29 cellular contexts compared by ENCODE assay signal in the genomic region with DNA sequence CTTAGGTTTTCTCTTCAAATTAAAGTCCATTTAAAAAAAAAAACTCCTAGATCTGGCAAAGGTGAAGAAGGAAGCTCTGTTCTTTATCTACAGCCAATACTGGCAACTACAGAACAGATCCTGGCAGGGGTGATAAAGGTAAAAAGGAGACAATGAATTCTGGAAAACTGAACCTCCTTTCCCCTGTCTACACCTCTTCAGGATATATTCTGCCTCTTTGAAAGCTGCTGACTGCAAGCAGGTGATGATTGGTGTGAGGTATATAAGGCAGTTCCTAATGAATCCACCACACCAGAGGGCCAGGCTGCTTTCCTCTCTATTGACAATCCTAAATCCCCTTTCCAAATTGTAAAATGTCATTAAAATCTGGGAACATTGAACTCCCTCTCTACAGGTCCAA.
"Had no signal": no experiment of that assay in that cellular context is flagged by ENCODE, and none has a peak within 500 bp of the region (broad histone marks: within the 10 kb centered on the region; RNA-seq: fewer than 3 reads in every experiment).

No MANE protein-coding gene starts in this region.

- H3K27me3 Mint-ChIP-seq: stimulated activated naive B cell treated with anti-CD40 and anti-IgM and Interleukin-4, amounts not matched to agents 10 μg/mL and 1 μg/mL and 100 μg/mL, for 72 hours had no signal

- H3K36me3 ChIP-seq: gastroesophageal sphincter, neural progenitor cell, sigmoid colon, SJSA1, suprapubic skin, tibial artery, upper lobe of right lung, WERI-Rb-1 had no signal

- H3K4me1 ChIP-seq: SJSA1, upper lobe of right lung had no signal

- H3K27ac Mint-ChIP-seq: activated naive CD4-positive, alpha-beta T cell treated with anti-CD3 and anti-CD28 coated beads for 36 hours; activated naive CD8-positive, alpha-beta T cell treated with anti-CD3 and anti-CD28 coated beads, Interleukin-2, amount 50 U/mL, for 24 hours; activated T-helper 1 cell treated with anti-CD3 and anti-CD28 coated beads, Interleukin-12 subunit alpha, Interleukin-12 subunit beta, Interleukin-2, Interleukin-4 antibody, amounts not matched to agents 30 ng/mL and 10 ng/mL and 1 ng/mL, durations not matched to agents 14 hours and 24 hours and 36 hours; immature natural killer cell; mesothelial cell of epicardium; naive thymus-derived CD4-positive, alpha-beta T cell; neural progenitor cell; stimulated activated naive B cell treated with anti-CD40 and anti-IgM and Interleukin-4, amounts not matched to agents 10 μg/mL and 1 μg/mL and 100 μg/mL, for 72 hours had no signal

- H3K4me3 ChIP-seq: gastroesophageal sphincter, neural progenitor cell, sigmoid colon, SJSA1, smooth muscle cell, suprapubic skin, tibial artery, upper lobe of right lung had no signal

- H3K36me3 Mint-ChIP-seq: mesothelial cell of epicardium; naive thymus-derived CD4-positive, alpha-beta T cell; neural progenitor cell; stimulated activated naive B cell treated with anti-CD40 and anti-IgM and Interleukin-4, amounts not matched to agents 10 μg/mL and 1 μg/mL and 100 μg/mL, for 72 hours had no signal

- DNase-seq: activated CD4-positive, alpha-beta T cell treated with anti-CD3 and anti-CD28 coated beads for 48 hours; activated CD4-positive, alpha-beta T cell treated with anti-CD3 and anti-CD28 coated beads, Interleukin-2, amount 50 U/mL, for 48 hours; activated CD8-positive, alpha-beta memory T cell treated with anti-CD3 and anti-CD28 coated beads for 24 hours; activated effector memory CD4-positive, alpha-beta T cell treated with anti-CD3 and anti-CD28 coated beads, Interleukin-2, amount 50 U/mL, for 16 hours; activated naive CD4-positive, alpha-beta T cell treated with anti-CD3 and anti-CD28 coated beads for 36 hours; activated naive CD8-positive, alpha-beta T cell treated with anti-CD3 and anti-CD28 coated beads, Interleukin-2, amount 50 U/mL, for 24 hours; amygdala; head of caudate nucleus; immature natural killer cell; kidney; occipital lobe; sigmoid colon; stimulated activated CD4-positive, alpha-beta T cell treated with anti-CD3 and anti-CD28 coated beads, Interleukin-1b, Interleukin-23, amount 100 ng/mL, for 48 hours; stimulated activated CD4-positive, alpha-beta T cell treated with anti-CD3 and anti-CD28 coated beads, Interleukin-4, amount 100 ng/mL, for 4 hours; stimulated activated CD8-positive, alpha-beta memory T cell treated with anti-CD3 and anti-CD28 coated beads, Interleukin-4, amount 100 ng/mL, for 48 hours; stimulated activated naive B cell treated with anti-CD40 and anti-IgM and Interleukin-4, amounts not matched to agents 10 μg/mL and 1 μg/mL and 100 μg/mL, for 72 hours; T-helper 1 cell; tibial artery; upper lobe of right lung; WERI-Rb-1 had no signal

- H3K27me3 ChIP-seq: gastroesophageal sphincter, neural progenitor cell, sigmoid colon, SJSA1, suprapubic skin, tibial artery, upper lobe of right lung had no signal

- H3K9me3 Mint-ChIP-seq: activated naive CD4-positive, alpha-beta T cell treated with anti-CD3 and anti-CD28 coated beads for 36 hours; activated naive CD8-positive, alpha-beta T cell treated with anti-CD3 and anti-CD28 coated beads, Interleukin-2, amount 50 U/mL, for 24 hours; activated T-helper 1 cell treated with anti-CD3 and anti-CD28 coated beads, Interleukin-12 subunit alpha, Interleukin-12 subunit beta, Interleukin-2, Interleukin-4 antibody, amounts not matched to agents 30 ng/mL and 10 ng/mL and 1 ng/mL, durations not matched to agents 14 hours and 24 hours and 36 hours; immature natural killer cell; mesothelial cell of epicardium; naive thymus-derived CD4-positive, alpha-beta T cell; neural progenitor cell; stimulated activated naive B cell treated with anti-CD40 and anti-IgM and Interleukin-4, amounts not matched to agents 10 μg/mL and 1 μg/mL and 100 μg/mL, for 72 hours had no signal

- H3K27ac ChIP-seq: neural progenitor cell, SJSA1, suprapubic skin, tibial artery, upper lobe of right lung, WERI-Rb-1 had no signal

- H3K4me1 Mint-ChIP-seq: activated naive CD8-positive, alpha-beta T cell treated with anti-CD3 and anti-CD28 coated beads, Interleukin-2, amount 50 U/mL, for 24 hours had no signal

- H3K4me3 Mint-ChIP-seq: activated naive CD4-positive, alpha-beta T cell treated with anti-CD3 and anti-CD28 coated beads for 36 hours; activated naive CD8-positive, alpha-beta T cell treated with anti-CD3 and anti-CD28 coated beads, Interleukin-2, amount 50 U/mL, for 24 hours; activated T-helper 1 cell treated with anti-CD3 and anti-CD28 coated beads, Interleukin-12 subunit alpha, Interleukin-12 subunit beta, Interleukin-2, Interleukin-4 antibody, amounts not matched to agents 30 ng/mL and 10 ng/mL and 1 ng/mL, durations not matched to agents 14 hours and 24 hours and 36 hours; immature natural killer cell; mesothelial cell of epicardium; naive thymus-derived CD4-positive, alpha-beta T cell; neural progenitor cell; stimulated activated naive B cell treated with anti-CD40 and anti-IgM and Interleukin-4, amounts not matched to agents 10 μg/mL and 1 μg/mL and 100 μg/mL, for 72 hours had no signal

- H3K9me3 ChIP-seq: gastroesophageal sphincter, sigmoid colon, SJSA1, suprapubic skin, tibial artery, upper lobe of right lung had no signal

- ATAC-seq: activated CD4-positive, CD25-positive, alpha-beta regulatory T cell treated with anti-CD3 and anti-CD28 coated beads, Interleukin-2, amount 50 U/mL, for 24 hours; activated naive CD8-positive, alpha-beta T cell treated with anti-CD3 and anti-CD28 coated beads, Interleukin-2, amount 50 U/mL, for 24 hours; naive thymus-derived CD4-positive, alpha-beta T cell; stimulated activated naive B cell treated with anti-CD40 and anti-IgM and Interleukin-4, amounts not matched to agents 10 μg/mL and 1 μg/mL and 100 μg/mL, for 72 hours had no signal
